15 cellular contexts compared by ENCODE assay signal in genomic region chr2:207749873-207750272, GRCh38.
"Had no signal": no experiment of that assay in that cellular context is flagged by ENCODE, and none has a peak within 500 bp of the region (broad histone marks: within the 10 kb centered on the region; RNA-seq: fewer than 3 reads in every experiment).

No MANE protein-coding gene starts in this region.

- H2AFZ ChIP-seq: parathyroid adenoma had no signal

- H3K4me2 ChIP-seq: smooth muscle cell had no signal

- H3K4me3 Mint-ChIP-seq: neural crest cell had no signal

- FAIRE-seq: frontal cortex, TTC549 had no signal

- H3K4me1 ChIP-seq: breast epithelium, esophagus squamous epithelium, heart right ventricle, left ventricle myocardium inferior, vagina had no signal

- H3K9me3 Mint-ChIP-seq: neural crest cell had no signal

- H3K9me3 ChIP-seq: breast epithelium, esophagus squamous epithelium, heart right ventricle, left ventricle myocardium inferior, tibial nerve, vagina had no signal

- H3K27me3 ChIP-seq: breast epithelium, esophagus squamous epithelium, heart right ventricle, tibial nerve, vagina had no signal

- DNase-seq: activated naive CD4-positive, alpha-beta T cell treated with anti-CD3 and anti-CD28 coated beads, Interleukin-2, amount 50 U/mL, for 16 hours; esophagus squamous epithelium; heart right ventricle; islet precursor cell; left ventricle myocardium inferior; T-helper 2 cell had no signal

- H3K9ac ChIP-seq: parathyroid adenoma had no signal

- H3K79me2 ChIP-seq: parathyroid adenoma had no signal

- H3K36me3 ChIP-seq: breast epithelium, vagina had no signal

- H3K4me3 ChIP-seq: breast epithelium, esophagus squamous epithelium, heart right ventricle, left ventricle myocardium inferior, smooth muscle cell, tibial nerve, vagina had no signal

- ATAC-seq: activated CD4-positive, CD25-positive, alpha-beta regulatory T cell treated with anti-CD3 and anti-CD28 coated beads, Interleukin-2, amount 50 U/mL, for 24 hours; heart right ventricle had no signal

- H3K27ac ChIP-seq: breast epithelium, esophagus squamous epithelium, heart right ventricle, left ventricle myocardium inferior, parathyroid adenoma, tibial nerve, vagina had no signal
